Comparison of ENCODE assay signal across 9 cellular contexts in the genomic region with DNA sequence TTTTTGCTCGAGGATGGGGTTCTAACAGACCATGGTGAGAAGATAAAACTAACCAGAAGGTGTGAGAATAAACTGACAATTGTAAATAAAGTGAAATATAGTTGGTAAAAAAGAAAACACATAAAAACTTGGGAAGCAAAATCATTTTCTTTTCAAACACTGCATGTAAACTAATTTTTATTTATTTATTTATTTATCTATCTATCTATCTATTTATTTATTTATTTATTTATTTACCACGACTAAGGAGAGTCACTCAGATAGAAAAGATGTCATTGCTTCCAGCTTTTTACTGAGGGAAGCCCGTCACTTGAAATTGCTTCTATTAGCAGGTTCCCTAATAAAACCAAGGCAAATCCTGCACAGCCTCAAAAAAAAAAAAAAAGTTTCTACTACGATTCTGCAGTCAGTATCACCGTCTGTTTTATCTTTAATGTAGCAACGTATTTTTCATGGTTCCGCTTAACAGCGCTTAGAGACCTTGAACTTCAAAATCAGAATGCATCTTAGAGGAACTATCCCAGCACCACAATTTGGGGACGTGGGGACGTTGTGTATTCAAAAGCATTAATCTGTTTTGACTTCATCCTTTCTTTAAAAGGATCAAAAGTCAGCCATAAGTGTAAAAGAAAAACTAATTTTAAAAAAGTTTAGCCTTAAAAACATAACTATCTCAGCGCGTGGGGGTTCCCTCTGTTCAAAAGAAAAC. TPM values are rescaled to one million over a fixed set of nuclear protein-coding genes. Genes with fewer than 3 reads are reported as not detected.
DNase-seq lines count a peak whose midpoint lies in the region; ATAC-seq and TF ChIP-seq lines count a peak whose summit lies in the region.
"Had no signal": no experiment of that assay in that cellular context is flagged by ENCODE, and none has a peak within 500 bp of the region (broad histone marks: within the 10 kb centered on the region; RNA-seq: fewer than 3 reads in every experiment).

No MANE protein-coding gene starts in this region.

- peaks cover 29% of the 10 kb centered on the region for H3K27me3 Mint-ChIP-seq in stimulated activated naive CD8-positive, alpha-beta T cell treated with anti-CD3 and anti-CD28 coated beads, Interleukin-15, amount 100 ng/mL, for 72 hours

- peak overlapping the region; percentile 94 to 99 for H3K27ac Mint-ChIP-seq in activated naive CD4-positive, alpha-beta T cell treated with anti-CD3 and anti-CD28 coated beads, Interleukin-2, amount 50 U/mL, for 72 hours
- peak overlapping the region; percentile 97 to 99 for H3K27ac Mint-ChIP-seq in stimulated activated naive CD8-positive, alpha-beta T cell treated with anti-CD3 and anti-CD28 coated beads, Interleukin-15, amount 100 ng/mL, for 72 hours

- POLR2A ChIA-PET in AG04449 (lab: Yijun Ruan, JAX): no interaction called here

- DNase-seq in AG04449 (ENCODE audit: low read depth, low spot score) (no peak), HFF-Myc (ENCODE audit: extremely low read depth, low read depth) (no peak), middle frontal gyrus (ENCODE audit: extremely low spot score, low spot score) (no peak)
- no peak for DNase-seq in activated naive CD4-positive, alpha-beta T cell treated with anti-CD3 and anti-CD28 coated beads, Interleukin-2, amount 50 U/mL, for 72 hours (ENCODE audit: low spot score in 2 of 2)
- no peak for DNase-seq in stimulated activated naive CD8-positive, alpha-beta T cell treated with anti-CD3 and anti-CD28 coated beads, Interleukin-15, amount 100 ng/mL, for 72 hours

- H3K4me3 Mint-ChIP-seq in stimulated activated naive CD8-positive, alpha-beta T cell treated with anti-CD3 and anti-CD28 coated beads, Interleukin-15, amount 100 ng/mL, for 72 hours: peak overlapping the region; percentile 83 to 94

- TF ChIP-seq CTCF in AG04449 (IDR thresholded peaks at IDR 0.05; ENCODE audit: insufficient read depth, low read length, missing control alignments) (no peak), HFF-Myc (IDR thresholded peaks at IDR 0.05; ENCODE audit: low read depth, low read length, missing control alignments) (no peak)

- H3K4me1 ChIP-seq in iPS-18a (ENCODE audit: control insufficient read depth, low read depth, low read length): no peaks in the 10 kb centered on the region

- no peaks in the 10 kb centered on the region for H3K36me3 ChIP-seq in iPS-18a (ENCODE audit: control insufficient read depth, low read depth, low read length)

- no peaks in the 10 kb centered on the region for H3K9me3 Mint-ChIP-seq in activated naive CD4-positive, alpha-beta T cell treated with anti-CD3 and anti-CD28 coated beads, Interleukin-2, amount 50 U/mL, for 72 hours
- H3K9me3 Mint-ChIP-seq in stimulated activated naive CD8-positive, alpha-beta T cell treated with anti-CD3 and anti-CD28 coated beads, Interleukin-15, amount 100 ng/mL, for 72 hours: no peaks in the 10 kb centered on the region

- peaks cover 63% of the 10 kb centered on the region for H3K27me3 ChIP-seq in iPS-18a (ENCODE audit: control insufficient read depth, insufficient read depth, low read length)

- peaks cover 39% of the 10 kb centered on the region for H3K4me1 Mint-ChIP-seq in stimulated activated naive CD8-positive, alpha-beta T cell treated with anti-CD3 and anti-CD28 coated beads, Interleukin-15, amount 100 ng/mL, for 72 hours

- H3K27ac ChIP-seq in iPS-18a (ENCODE audit: low read length): no peak overlapping the region

- H3K4me3 ChIP-seq in AG04449 (ENCODE audit: low read depth, low read length): peak overlapping the region; percentile 55
- peak overlapping the region; percentile 54 for H3K4me3 ChIP-seq in HFF-Myc (replicated peaks; ENCODE audit: low read depth, low read length)
- peak overlapping the region; percentile 83 for H3K4me3 ChIP-seq in iPS-18a (ENCODE audit: low read length)

- no peak overlapping the region for H3K9ac ChIP-seq in iPS-18a (ENCODE audit: low read length)

- no peak for ATAC-seq in activated naive CD4-positive, alpha-beta T cell treated with anti-CD3 and anti-CD28 coated beads, Interleukin-2, amount 50 U/mL, for 72 hours
- ATAC-seq in stimulated activated naive CD8-positive, alpha-beta T cell treated with anti-CD3 and anti-CD28 coated beads, Interleukin-15, amount 100 ng/mL, for 72 hours: no peak
- ATAC-seq in HG03175 (IDR thresholded peaks at IDR 0.05; ENCODE audit: unreplicated experiment): no peak
- ATAC-seq in GM18520 (IDR thresholded peaks at IDR 0.05; ENCODE audit: unreplicated experiment): no peak

- peaks cover 17 to 23% of the 10 kb centered on the region in 2 donors for H3K36me3 Mint-ChIP-seq in activated naive CD4-positive, alpha-beta T cell treated with anti-CD3 and anti-CD28 coated beads, Interleukin-2, amount 50 U/mL, for 72 hours

- CTCF ChIA-PET in AG04449 (lab: Yijun Ruan, JAX): no interaction called here

- H3K9me3 ChIP-seq in iPS-18a (ENCODE audit: control insufficient read depth, low read depth, low read length): no peaks in the 10 kb centered on the region
- H3K9me3 ChIP-seq: mucosa of descending colon had no signal

RNA-seq across cellular contexts. Expression of a gene that starts 33.2 kb away (rescaled TPM):
- total RNA-seq in activated naive CD4-positive, alpha-beta T cell treated with anti-CD3 and anti-CD28 coated beads, Interleukin-2, amount 50 U/mL, for 72 hours: not detected
- total RNA-seq: mucosa of descending colon had no signal
